In the genomic region with DNA sequence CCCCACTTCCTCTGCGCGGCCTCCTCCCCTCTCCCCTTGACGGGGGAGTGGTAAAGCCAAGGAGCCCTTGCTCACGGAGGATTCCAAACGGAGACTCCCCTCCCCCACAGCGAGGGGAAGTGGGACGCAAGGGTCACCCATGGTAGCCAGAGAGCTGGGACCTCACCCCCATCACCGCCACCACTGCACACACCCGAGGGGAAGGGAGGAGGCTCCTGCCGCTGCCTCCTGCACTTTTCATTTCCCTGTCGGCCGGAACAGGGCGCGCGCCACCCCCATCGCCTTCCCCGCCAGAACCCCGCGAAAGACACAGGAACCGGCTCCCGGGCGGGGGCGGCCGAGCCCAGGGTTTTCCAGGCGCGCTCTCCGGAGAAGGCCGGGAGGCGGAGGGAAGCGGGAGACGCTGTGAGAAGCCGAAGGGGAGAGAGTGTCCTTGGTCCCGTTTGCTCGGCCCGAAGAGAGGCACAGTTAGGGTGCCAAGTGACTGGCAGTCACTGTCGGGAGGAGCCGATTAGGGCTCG, we compare ENCODE assay signal across 8 cellular contexts. TPM values are rescaled to one million over a fixed set of nuclear protein-coding genes. Genes with fewer than 3 reads are reported as not detected.
DNase-seq lines count a peak whose midpoint lies in the region; ATAC-seq and TF ChIP-seq lines count a peak whose summit lies in the region.

No MANE protein-coding gene starts in this region.

- H3K36me3 Mint-ChIP-seq in CD8-positive, alpha-beta T cell, result peaks cover 32% of the 10 kb centered on the region

- CTCF ChIA-PET in CD8-positive, alpha-beta T cell (lab: Charles Lee), result interaction anchor here (0.7 to 10.7 kb wide), 4 partner anchors 19 to 154 kb away, joined by 3 to 184 read pairs (median 22); partner anchors contain the start of genes BYSL, MED20, TAF8 and TOMM6
- CTCF ChIA-PET in HEK293 (lab: Yijun Ruan, JAX), result interaction anchor here (0.9 to 13.4 kb wide), 5 partner anchors 9 to 153 kb away, joined by 4 to 160 read pairs (median 20); partner anchors contain the start of genes BYSL, MED20 and TOMM6

- no peaks in the 10 kb centered on the region for H3K9me3 Mint-ChIP-seq in CD8-positive, alpha-beta T cell

- no peak for TF ChIP-seq CTCF in CD8-positive, alpha-beta T cell (IDR thresholded peaks at IDR 0.05)
- TF ChIP-seq CTCF in HEK293 (tag by site-specific recombination; IDR thresholded peaks at IDR 0.05) (peak; percentile 15), hepatocyte (IDR thresholded peaks at IDR 0.05; ENCODE audit: poor library complexity) (peak; percentile 10), psoas muscle (IDR thresholded peaks at IDR 0.05) (no peak)

- H3K27me3 Mint-ChIP-seq in CD8-positive, alpha-beta T cell (ENCODE audit: low read depth), result no peaks in the 10 kb centered on the region

- H3K4me1 ChIP-seq in CD8-positive, alpha-beta T cell (ENCODE audit: insufficient read depth, low read length), result peaks cover 66% of the 10 kb centered on the region
- H3K4me1 ChIP-seq in HEK293 (ENCODE audit: control insufficient read depth, insufficient read depth, low read length) (peaks cover 20% of the 10 kb centered on the region), hepatocyte (ENCODE audit: insufficient read depth) (peaks cover 24% of the 10 kb centered on the region), psoas muscle (peaks cover 27% of the 10 kb centered on the region)

- peak overlapping the region; percentile 97 for H3K4me2 ChIP-seq in hepatocyte

- ATAC-seq in CD8-positive, alpha-beta T cell, result peak; percentile 9
- peak in 3 of 4 donors; percentile 0 to 7 (median 1) for ATAC-seq in psoas muscle
- ATAC-seq in HG03108 (IDR thresholded peaks at IDR 0.05; ENCODE audit: unreplicated experiment), result no peak
- no peak for ATAC-seq in HG02763 (IDR thresholded peaks at IDR 0.05; ENCODE audit: unreplicated experiment)

- H3K27ac ChIP-seq in CD8-positive, alpha-beta T cell (ENCODE audit: low read depth, low read length), result peak overlapping the region; percentile 50
- peak overlapping the region; percentile 51; the same call in 1 of the 2 replicates for H3K27ac ChIP-seq in HEK293 (ENCODE audit: extremely low read depth, low read depth, low read length)
- peak overlapping the region; percentile 76 for H3K27ac ChIP-seq in angular gyrus (ENCODE audit: low read depth, low read length)
- peak overlapping the region; percentile 91 for H3K27ac ChIP-seq in hepatocyte
- H3K27ac ChIP-seq in psoas muscle, result peak overlapping the region; percentile 66

- no peaks in the 10 kb centered on the region for H3K9me3 ChIP-seq in CD8-positive, alpha-beta T cell (ENCODE audit: low read length)
- H3K9me3 ChIP-seq in HEK293 (ENCODE audit: control insufficient read depth, insufficient read depth, low read depth, low read length) (no peaks in the 10 kb centered on the region), hepatocyte (ENCODE audit: low read depth) (no peaks in the 10 kb centered on the region), psoas muscle (no peaks in the 10 kb centered on the region)

- WGBS in hepatocyte (ENCODE audit: low lambda C conversion rate, missing lambda C conversion rate), result 3% methylated on average over 34 of the region's 38 CpGs
- 1 to 2% (median 1%) methylated on average over 29 to 38 of the region's 38 CpGs for WGBS in psoas muscle, 3 donors

- peaks cover 10% of the 10 kb centered on the region for H3K36me3 ChIP-seq in CD8-positive, alpha-beta T cell (ENCODE audit: insufficient read depth, low read length)
- peaks cover 0 to 26% of the 10 kb centered on the region in 2 experiments; a peak in 1 of 3 replicates for H3K36me3 ChIP-seq in HEK293 (ENCODE audit: control insufficient read depth in 2 of 2, insufficient read depth in 1 of 2, low read length in 2 of 2)
- no peaks in the 10 kb centered on the region for H3K36me3 ChIP-seq in hepatocyte (replicated peaks; ENCODE audit: insufficient read depth, low read depth)
- H3K36me3 ChIP-seq in psoas muscle (ENCODE audit: insufficient read depth in 1 of 2, low read depth in 1 of 2), result no peaks in the 10 kb centered on the region

- H3K4me3 ChIP-seq in CD8-positive, alpha-beta T cell (ENCODE audit: low read depth, low read length), result peak overlapping the region; percentile 51
- H3K4me3 ChIP-seq in HEK293 (ENCODE audit: low read depth, low read length) (peak overlapping the region; percentile 83), hepatocyte (peak overlapping the region; percentile 57), psoas muscle (peak overlapping the region; percentile 97)

- no peaks in the 10 kb centered on the region for H3K9me2 ChIP-seq in hepatocyte (replicated peaks; ENCODE audit: insufficient read depth)

- H3K79me2 ChIP-seq in hepatocyte, result peaks cover 32% of the 10 kb centered on the region

- peak overlapping the region; percentile 89 for H3K27ac Mint-ChIP-seq in CD8-positive, alpha-beta T cell

- no peaks in the 10 kb centered on the region for H3K27me3 ChIP-seq in CD8-positive, alpha-beta T cell (ENCODE audit: insufficient read depth, low read length)
- H3K27me3 ChIP-seq in hepatocyte (no peaks in the 10 kb centered on the region), psoas muscle (ENCODE audit: insufficient read depth in 3 of 3, low read length in 2 of 3) (no peaks in the 10 kb centered on the region)

- peaks cover 3% of the 10 kb centered on the region for H4K20me1 ChIP-seq in hepatocyte (ENCODE audit: insufficient read depth, poor library complexity, severe bottlenecking)

- POLR2A ChIA-PET in CD8-positive, alpha-beta T cell (lab: Charles Lee), result interaction anchor here (0.6 to 8.6 kb wide), 7 partner anchors 8 to 110 kb away, joined by 3 to 58 read pairs (median 7); partner anchors contain the start of genes BYSL, MED20 and TAF8
- POLR2A ChIA-PET in HEK293 (lab: Yijun Ruan, JAX), result interaction anchor here (0.6 to 3.3 kb wide), 7 partner anchors 7 to 153 kb away, joined by 3 to 19 read pairs (median 5); partner anchors contain the start of genes BYSL, MED20 and TAF8

- intact Hi-C loops in CD8-positive, alpha-beta T cell (cut with DNase I, micrococcal nuclease), result loop anchor here (1.0 to 5.0 kb wide), 4 partner anchors 20 to 103 kb away; partner anchors contain the start of genes BYSL (in 1 of the 2), MED20 (in 1 of the 2) and USP49 (in 1 of the 2)
- intact Hi-C loops in psoas muscle (cut with DNase I), result loop anchor here in 1 of 2 donors (5.0 kb wide), 1 partner anchor 1036 kb away; the partner anchor contains the start of gene PEX6

- H3K4me1 Mint-ChIP-seq in CD8-positive, alpha-beta T cell (ENCODE audit: low read depth), result peaks cover 68% of the 10 kb centered on the region

- peak in 6 of 7 experiments; percentile 34 to 76 (median 59) for DNase-seq in CD8-positive, alpha-beta T cell
- peak; percentile 61 for DNase-seq in hepatocyte (ENCODE audit: low spot score)
- peak; percentile 54 to 70 for DNase-seq in psoas muscle

- peak overlapping the region; percentile 51 for H2AFZ ChIP-seq in hepatocyte

- H3K4me3 Mint-ChIP-seq in CD8-positive, alpha-beta T cell, result peak overlapping the region; percentile 84

- peak; percentile 52; the same call in 1 of the 2 replicates for TF ChIP-seq POLR2A in Raji (IDR thresholded peaks at IDR 0.05; ENCODE audit: insufficient read depth, low read depth, low read length)

TF ChIP-seq in HEK293, 187 proteins besides CTCF, POLR2A, EP300 and RAD21 (continues in another document):
- TF ChIP-seq ZBTB17 (tag by site-specific recombination; IDR thresholded peaks at IDR 0.05) (no peak; the same call in 1 of the 2 replicates), ZSCAN23 (tag by site-specific recombination; IDR thresholded peaks at IDR 0.05) (no peak), MYNN (tag by site-specific recombination; IDR thresholded peaks at IDR 0.05; ENCODE audit: borderline replicate concordance) (no peak), ZNF747 (tag by site-specific recombination; IDR thresholded peaks at IDR 0.05) (no peak), GLIS1 (tag by site-specific recombination; IDR thresholded peaks at IDR 0.05) (peak; percentile 12; the same call in 1 of the 2 replicates), REPIN1 (tag by site-specific recombination; IDR thresholded peaks at IDR 0.05; ENCODE audit: low read depth) (no peak), ZNF558 (tag by site-specific recombination; IDR thresholded peaks at IDR 0.05) (no peak), ZNF529 (tag by site-specific recombination; IDR thresholded peaks at IDR 0.05; ENCODE audit: insufficient replicate concordance) (no peak), ZSCAN16 (tag by site-specific recombination; IDR thresholded peaks at IDR 0.05) (no peak), ZNF157 (tag by site-specific recombination; IDR thresholded peaks at IDR 0.05) (no peak), ZNF621 (tag by site-specific recombination; IDR thresholded peaks at IDR 0.05) (no peak), ZNF626 (tag by site-specific recombination; IDR thresholded peaks at IDR 0.05) (no peak), ZBTB6 (tag by site-specific recombination; IDR thresholded peaks at IDR 0.05) (no peak), KLF9 (tag by site-specific recombination; IDR thresholded peaks at IDR 0.05; ENCODE audit: low read depth) (no peak), ZNF24 (tag by site-specific recombination; IDR thresholded peaks at IDR 0.05) (no peak)

RNA-seq across cellular contexts. Expression of gene CCND3, which starts 0.8 kb away (rescaled TPM):
- total RNA-seq in CD8-positive, alpha-beta T cell, result 100 to 1,000 TPM; 129 to 135 TPM
- 79.3 and 96.8 TPM in 2 replicates for total RNA-seq in hepatocyte
- polyA plus RNA-seq in hepatocyte, result 134 and 141 TPM in 2 replicates
- total RNA-seq in psoas muscle, result 10 to 100 TPM in 3 of 4 donors, 1 to 10 TPM in 1; 9.2 to 19.9 (median 16.7) TPM
- polyA plus RNA-seq in psoas muscle, result 10 to 100 TPM; 20.3 to 29.1 (median 20.5) TPM

RNA-seq across cellular contexts. Expression of gene BYSL, which starts 19.5 kb away (rescaled TPM):
- 1 to 10 TPM; 3.2 to 6.2 TPM for total RNA-seq in CD8-positive, alpha-beta T cell
- 13.9 and 20.7 TPM in 2 replicates for total RNA-seq in hepatocyte
- 16.6 and 28.5 TPM in 2 replicates for polyA plus RNA-seq in hepatocyte
- total RNA-seq in psoas muscle, result 10 to 100 TPM; 20.3 to 47.5 (median 35.2) TPM
- 10 to 100 TPM; 29.0 to 55.5 (median 30.1) TPM for polyA plus RNA-seq in psoas muscle

RNA-seq across cellular contexts. Expression of gene MED20, which starts 19.9 kb away (rescaled TPM):
- total RNA-seq in CD8-positive, alpha-beta T cell, result 1 to 10 TPM; 1.8 TPM
- total RNA-seq in hepatocyte, result 18.1 and 19.2 TPM in 2 replicates
- 18.1 and 19.8 TPM in 2 replicates for polyA plus RNA-seq in hepatocyte
- total RNA-seq in psoas muscle, result 10 to 100 TPM; 12.9 to 19.6 (median 15.0) TPM
- 10 to 100 TPM in 2 of 3 donors, 1 to 10 TPM in 1; 9.2 to 28.1 (median 18.5) TPM for polyA plus RNA-seq in psoas muscle

RNA-seq across cellular contexts. Expression of gene USP49, which starts 45.6 kb away (rescaled TPM):
- 1 to 10 TPM; 1.6 to 1.8 TPM for total RNA-seq in CD8-positive, alpha-beta T cell
- total RNA-seq in hepatocyte (2.2 and 2.4 TPM in 2 replicates), psoas muscle (1 to 10 TPM in 3 of 4 donors, under 1 TPM in 1; 0.75 to 1.6 (median 1.3) TPM)
- polyA plus RNA-seq in hepatocyte (1.0 and 3.0 TPM in 2 replicates), psoas muscle (under 1 TPM; 0.38 to 0.84 (median 0.66) TPM)

Comparison
In these comparisons a context has a peak if more than half of its experiments do, and no peak if none do; other contexts are left out.
1. ATAC-seq: peak in CD8-positive, alpha-beta T cell (single experiment) and psoas muscle (3 of 4); none in HG03108 (single experiment) and HG02763 (single experiment).
2. CTCF ChIP-seq: peak in HEK293 (single experiment) and hepatocyte (single experiment); none in CD8-positive, alpha-beta T cell (single experiment) and psoas muscle (single experiment).
3. Peak in every context shown above with its lines, with median percentiles within 50 percentile points of each other: DNase-seq, H3K27ac ChIP-seq and H3K4me3 ChIP-seq.